Comparison of ENCODE assay signal across 1 cellular context in the genomic region with DNA sequence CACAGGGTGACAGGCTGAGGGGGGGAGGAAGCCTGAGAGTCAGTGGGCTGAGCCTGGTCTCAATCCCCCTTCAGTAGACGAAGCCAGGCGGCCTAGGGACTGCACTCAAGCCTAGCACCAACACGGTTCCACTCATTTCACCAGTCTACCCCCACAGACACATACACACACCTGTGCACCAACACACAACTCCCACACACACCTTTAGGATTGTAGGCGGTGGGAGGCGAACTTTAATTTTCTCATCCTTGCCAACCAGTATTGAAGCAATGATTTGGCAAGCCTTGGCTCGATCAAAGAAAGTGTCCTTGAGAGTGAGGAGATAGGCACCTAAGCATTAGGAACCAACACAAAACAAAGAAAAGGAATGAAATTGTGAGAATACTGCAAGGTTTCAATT.
TF ChIP-seq lines count a peak whose summit lies in the region.

No MANE protein-coding gene starts in this region.

TF ChIP-seq in GM12878, 131 proteins besides CTCF, POLR2A, EP300 and RAD21:
- no peak for TF ChIP-seq TBL1XR1 (IDR thresholded peaks at IDR 0.05; ENCODE audit: low read depth, low read length)
- TF ChIP-seq CEBPB (IDR thresholded peaks at IDR 0.05; ENCODE audit: borderline replicate concordance in 1 of 2, low read depth in 2 of 2, low read length in 2 of 2): no peak
- TF ChIP-seq ESRRA (IDR thresholded peaks at IDR 0.05; ENCODE audit: low read length): no peak
- no peak for TF ChIP-seq ZNF217 (IDR thresholded peaks at IDR 0.05)
- no peak for TF ChIP-seq NR2F1 (conservative IDR thresholded peaks at IDR 0.05)
- TF ChIP-seq, protein P1, sequence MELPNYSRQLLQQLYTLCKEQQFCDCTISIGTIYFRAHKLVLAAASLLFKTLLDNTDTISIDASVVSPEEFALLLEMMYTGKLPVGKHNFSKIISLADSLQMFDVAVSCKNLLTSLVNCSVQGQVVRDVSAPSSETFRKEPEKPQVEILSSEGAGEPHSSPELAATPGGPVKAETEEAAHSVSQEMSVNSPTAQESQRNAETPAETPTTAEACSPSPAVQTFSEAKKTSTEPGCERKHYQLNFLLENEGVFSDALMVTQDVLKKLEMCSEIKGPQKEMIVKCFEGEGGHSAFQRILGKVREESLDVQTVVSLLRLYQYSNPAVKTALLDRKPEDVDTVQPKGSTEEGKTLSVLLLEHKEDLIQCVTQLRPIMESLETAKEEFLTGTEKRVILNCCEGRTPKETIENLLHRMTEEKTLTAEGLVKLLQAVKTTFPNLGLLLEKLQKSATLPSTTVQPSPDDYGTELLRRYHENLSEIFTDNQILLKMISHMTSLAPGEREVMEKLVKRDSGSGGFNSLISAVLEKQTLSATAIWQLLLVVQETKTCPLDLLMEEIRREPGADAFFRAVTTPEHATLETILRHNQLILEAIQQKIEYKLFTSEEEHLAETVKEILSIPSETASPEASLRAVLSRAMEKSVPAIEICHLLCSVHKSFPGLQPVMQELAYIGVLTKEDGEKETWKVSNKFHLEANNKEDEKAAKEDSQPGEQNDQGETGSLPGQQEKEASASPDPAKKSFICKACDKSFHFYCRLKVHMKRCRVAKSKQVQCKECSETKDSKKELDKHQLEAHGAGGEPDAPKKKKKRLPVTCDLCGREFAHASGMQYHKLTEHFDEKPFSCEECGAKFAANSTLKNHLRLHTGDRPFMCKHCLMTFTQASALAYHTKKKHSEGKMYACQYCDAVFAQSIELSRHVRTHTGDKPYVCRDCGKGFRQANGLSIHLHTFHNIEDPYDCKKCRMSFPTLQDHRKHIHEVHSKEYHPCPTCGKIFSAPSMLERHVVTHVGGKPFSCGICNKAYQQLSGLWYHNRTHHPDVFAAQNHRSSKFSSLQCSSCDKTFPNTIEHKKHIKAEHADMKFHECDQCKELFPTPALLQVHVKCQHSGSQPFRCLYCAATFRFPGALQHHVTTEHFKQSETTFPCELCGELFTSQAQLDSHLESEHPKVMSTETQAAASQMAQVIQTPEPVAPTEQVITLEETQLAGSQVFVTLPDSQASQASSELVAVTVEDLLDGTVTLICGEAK (IDR thresholded peaks at IDR 0.05; ENCODE audit: borderline replicate concordance): no peak
- TF ChIP-seq, protein P2, sequence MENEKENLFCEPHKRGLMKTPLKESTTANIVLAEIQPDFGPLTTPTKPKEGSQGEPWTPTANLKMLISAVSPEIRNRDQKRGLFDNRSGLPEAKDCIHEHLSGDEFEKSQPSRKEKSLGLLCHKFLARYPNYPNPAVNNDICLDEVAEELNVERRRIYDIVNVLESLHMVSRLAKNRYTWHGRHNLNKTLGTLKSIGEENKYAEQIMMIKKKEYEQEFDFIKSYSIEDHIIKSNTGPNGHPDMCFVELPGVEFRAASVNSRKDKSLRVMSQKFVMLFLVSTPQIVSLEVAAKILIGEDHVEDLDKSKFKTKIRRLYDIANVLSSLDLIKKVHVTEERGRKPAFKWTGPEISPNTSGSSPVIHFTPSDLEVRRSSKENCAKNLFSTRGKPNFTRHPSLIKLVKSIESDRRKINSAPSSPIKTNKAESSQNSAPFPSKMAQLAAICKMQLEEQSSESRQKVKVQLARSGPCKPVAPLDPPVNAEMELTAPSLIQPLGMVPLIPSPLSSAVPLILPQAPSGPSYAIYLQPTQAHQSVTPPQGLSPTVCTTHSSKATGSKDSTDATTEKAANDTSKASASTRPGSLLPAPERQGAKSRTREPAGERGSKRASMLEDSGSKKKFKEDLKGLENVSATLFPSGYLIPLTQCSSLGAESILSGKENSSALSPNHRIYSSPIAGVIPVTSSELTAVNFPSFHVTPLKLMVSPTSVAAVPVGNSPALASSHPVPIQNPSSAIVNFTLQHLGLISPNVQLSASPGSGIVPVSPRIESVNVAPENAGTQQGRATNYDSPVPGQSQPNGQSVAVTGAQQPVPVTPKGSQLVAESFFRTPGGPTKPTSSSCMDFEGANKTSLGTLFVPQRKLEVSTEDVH (IDR thresholded peaks at IDR 0.05; ENCODE audit: low read depth, partially characterized antibody): no peak
- TF ChIP-seq DPF2 (IDR thresholded peaks at IDR 0.05): no peak
- TF ChIP-seq, protein P3, sequence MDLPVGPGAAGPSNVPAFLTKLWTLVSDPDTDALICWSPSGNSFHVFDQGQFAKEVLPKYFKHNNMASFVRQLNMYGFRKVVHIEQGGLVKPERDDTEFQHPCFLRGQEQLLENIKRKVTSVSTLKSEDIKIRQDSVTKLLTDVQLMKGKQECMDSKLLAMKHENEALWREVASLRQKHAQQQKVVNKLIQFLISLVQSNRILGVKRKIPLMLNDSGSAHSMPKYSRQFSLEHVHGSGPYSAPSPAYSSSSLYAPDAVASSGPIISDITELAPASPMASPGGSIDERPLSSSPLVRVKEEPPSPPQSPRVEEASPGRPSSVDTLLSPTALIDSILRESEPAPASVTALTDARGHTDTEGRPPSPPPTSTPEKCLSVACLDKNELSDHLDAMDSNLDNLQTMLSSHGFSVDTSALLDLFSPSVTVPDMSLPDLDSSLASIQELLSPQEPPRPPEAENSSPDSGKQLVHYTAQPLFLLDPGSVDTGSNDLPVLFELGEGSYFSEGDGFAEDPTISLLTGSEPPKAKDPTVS (IDR thresholded peaks at IDR 0.05; ENCODE audit: low read depth, low read length): no peak
- TF ChIP-seq BCL11A (IDR thresholded peaks at IDR 0.05; ENCODE audit: low read depth, low read length): no peak
- no peak for TF ChIP-seq SMAD5 (IDR thresholded peaks at IDR 0.05; ENCODE audit: low read depth)
- TF ChIP-seq BHLHE40 (IDR thresholded peaks at IDR 0.05; ENCODE audit: borderline replicate concordance in 1 of 2, low read depth in 2 of 2, low read length in 1 of 2): no peak
- TF ChIP-seq NRF1 (conservative IDR thresholded peaks at IDR 0.05; ENCODE audit: low read depth, low read length): no peak
- no peak for TF ChIP-seq RBBP5 (conservative IDR thresholded peaks at IDR 0.05)
- TF ChIP-seq, protein P4, sequence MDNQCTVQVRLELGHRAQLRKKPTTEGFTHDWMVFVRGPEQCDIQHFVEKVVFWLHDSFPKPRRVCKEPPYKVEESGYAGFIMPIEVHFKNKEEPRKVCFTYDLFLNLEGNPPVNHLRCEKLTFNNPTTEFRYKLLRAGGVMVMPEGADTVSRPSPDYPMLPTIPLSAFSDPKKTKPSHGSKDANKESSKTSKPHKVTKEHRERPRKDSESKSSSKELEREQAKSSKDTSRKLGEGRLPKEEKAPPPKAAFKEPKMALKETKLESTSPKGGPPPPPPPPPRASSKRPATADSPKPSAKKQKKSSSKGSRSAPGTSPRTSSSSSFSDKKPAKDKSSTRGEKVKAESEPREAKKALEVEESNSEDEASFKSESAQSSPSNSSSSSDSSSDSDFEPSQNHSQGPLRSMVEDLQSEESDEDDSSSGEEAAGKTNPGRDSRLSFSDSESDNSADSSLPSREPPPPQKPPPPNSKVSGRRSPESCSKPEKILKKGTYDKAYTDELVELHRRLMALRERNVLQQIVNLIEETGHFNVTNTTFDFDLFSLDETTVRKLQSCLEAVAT (IDR thresholded peaks at IDR 0.05): no peak
- no peak for TF ChIP-seq NFIC (IDR thresholded peaks at IDR 0.05; ENCODE audit: low read depth, low read length)
- no peak for TF ChIP-seq SUPT20H (IDR thresholded peaks at IDR 0.05; ENCODE audit: borderline replicate concordance, control insufficient read depth, low read depth, low read length)
- no peak for TF ChIP-seq EGR1 (IDR thresholded peaks at IDR 0.05; ENCODE audit: borderline replicate concordance in 1 of 2, low read depth in 2 of 2, low read length in 2 of 2)
- no peak for TF ChIP-seq YBX1 (IDR thresholded peaks at IDR 0.05)
